1 cellular context compared by ENCODE assay signal in genomic region chr4:188400456-188400855, GRCh38.
TF ChIP-seq lines count a peak whose summit lies in the region.

No MANE protein-coding gene starts in this region.

TF ChIP-seq in GM23338, 12 proteins besides CTCF, POLR2A, EP300 and RAD21 (continued from another document):
- TF ChIP-seq EZH2 (IDR thresholded peaks at IDR 0.05; ENCODE audit: low read depth, unreplicated experiment) (no peak), ZNF114 (CRISPR knock-in tag; IDR thresholded peaks at IDR 0.05) (no peak), ZNF462 (CRISPR knock-in tag; IDR thresholded peaks at IDR 0.05) (no peak), REST (IDR thresholded peaks at IDR 0.05; ENCODE audit: unreplicated experiment) (no peak), STAT1 (IDR thresholded peaks at IDR 0.05; ENCODE audit: unreplicated experiment) (no peak), NANOG (IDR thresholded peaks at IDR 0.05; ENCODE audit: borderline replicate concordance) (no peak)
